Comparison of ENCODE assay signal across 11 cellular contexts in the genomic region with DNA sequence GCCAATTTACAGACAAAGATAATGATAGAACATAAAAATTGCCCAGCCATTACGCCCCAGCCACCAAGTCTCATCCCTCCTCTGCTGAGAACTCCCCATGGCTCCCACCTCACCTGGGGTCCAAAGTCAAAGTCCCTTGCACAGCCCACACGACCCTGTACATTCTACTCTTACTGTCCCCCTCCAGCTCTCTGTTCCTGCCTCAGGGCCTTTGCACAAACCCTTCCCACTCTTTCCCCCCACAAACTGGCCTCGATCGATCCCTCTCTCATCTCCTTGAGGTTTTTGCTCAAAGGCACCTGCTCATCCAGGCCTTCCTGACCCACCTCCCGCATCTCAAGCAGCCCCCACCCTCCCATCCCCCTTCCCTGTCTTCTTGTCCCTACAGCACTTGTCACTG. TPM values are rescaled to one million over a fixed set of nuclear protein-coding genes. Genes with fewer than 3 reads are reported as not detected.
A peak's percentile ranks its signal among the peaks of the same experiment; 100 is the strongest.
DNase-seq lines count a peak whose midpoint lies in the region; ATAC-seq and TF ChIP-seq lines count a peak whose summit lies in the region.
"Had no signal": no experiment of that assay in that cellular context is flagged by ENCODE, and none has a peak within 500 bp of the region (broad histone marks: within the 10 kb centered on the region; RNA-seq: fewer than 3 reads in every experiment).

No MANE protein-coding gene starts in this region.

- no peak for DNase-seq in activated naive CD4-positive, alpha-beta T cell treated with anti-CD3 and anti-CD28 coated beads for 36 hours
- no peak for DNase-seq in activated naive CD4-positive, alpha-beta T cell treated with Interleukin-2 at 50 U/mL for 16 hours
- no peak for DNase-seq in activated naive CD8-positive, alpha-beta T cell treated with anti-CD3 and anti-CD28 coated beads for 36 hours
- no peak for DNase-seq in memory B cell (ENCODE audit: low spot score in 2 of 2)
- DNase-seq in tibial nerve (ENCODE audit: low spot score in 2 of 2) = no peak
- DNase-seq in stimulated activated naive CD4-positive, alpha-beta T cell treated with Interleukin-2 at 50 U/mL for 16 hours (lab: John Stamatoyannopoulos, UW) = no peak
- DNase-seq: activated CD8-positive, alpha-beta memory T cell treated with anti-CD3 and anti-CD28 coated beads, Interleukin-2, amount 50 U/mL, for 4 hours; colonic mucosa; occipital lobe had no signal

- H3K4me3 ChIP-seq in tibial nerve = peak overlapping the region in 1 of 4 donors; percentile 98

- WGBS in tibial nerve, 2 donors = 81 to 84% methylated on average over 5 of the region's 5 CpGs

- H3K27ac Mint-ChIP-seq in activated naive CD4-positive, alpha-beta T cell treated with anti-CD3 and anti-CD28 coated beads for 36 hours = no peak overlapping the region
- H3K27ac Mint-ChIP-seq in activated naive CD8-positive, alpha-beta T cell treated with anti-CD3 and anti-CD28 coated beads for 36 hours = no peak overlapping the region
- H3K27ac Mint-ChIP-seq in memory B cell = no peak overlapping the region

- H3K27me3 Mint-ChIP-seq in activated naive CD4-positive, alpha-beta T cell treated with anti-CD3 and anti-CD28 coated beads for 36 hours (ENCODE audit: low read depth) = peaks cover 37% of the 10 kb centered on the region
- peaks cover 47% of the 10 kb centered on the region for H3K27me3 Mint-ChIP-seq in activated naive CD8-positive, alpha-beta T cell treated with anti-CD3 and anti-CD28 coated beads for 36 hours
- H3K27me3 Mint-ChIP-seq in memory B cell = peaks cover 2% of the 10 kb centered on the region

- no peak for TF ChIP-seq POLR2A in tibial nerve (IDR thresholded peaks at IDR 0.05)

- no peaks in the 10 kb centered on the region for H3K9me3 Mint-ChIP-seq in activated naive CD4-positive, alpha-beta T cell treated with anti-CD3 and anti-CD28 coated beads for 36 hours
- no peaks in the 10 kb centered on the region for H3K9me3 Mint-ChIP-seq in activated naive CD8-positive, alpha-beta T cell treated with anti-CD3 and anti-CD28 coated beads for 36 hours
- H3K9me3 Mint-ChIP-seq in memory B cell = no peaks in the 10 kb centered on the region

- H3K36me3 Mint-ChIP-seq in activated naive CD4-positive, alpha-beta T cell treated with anti-CD3 and anti-CD28 coated beads for 36 hours (ENCODE audit: low read depth) = no peaks in the 10 kb centered on the region
- no peaks in the 10 kb centered on the region for H3K36me3 Mint-ChIP-seq in activated naive CD8-positive, alpha-beta T cell treated with anti-CD3 and anti-CD28 coated beads for 36 hours
- H3K36me3 Mint-ChIP-seq in memory B cell = no peaks in the 10 kb centered on the region

- no peaks in the 10 kb centered on the region for H3K9me3 ChIP-seq in tibial nerve
- H3K9me3 ChIP-seq: colonic mucosa had no signal

- intact Hi-C loops in activated naive CD4-positive, alpha-beta T cell treated with anti-CD3 and anti-CD28 coated beads for 36 hours (cut with micrococcal nuclease) = no loop called here

- H3K36me3 ChIP-seq in tibial nerve = no peaks in the 10 kb centered on the region
- H3K36me3 ChIP-seq: colonic mucosa had no signal

- peak overlapping the region in 3 of 4 donors; percentile 84 to 92 (median 87) for H3K27ac ChIP-seq in tibial nerve

- H3K4me1 ChIP-seq in tibial nerve = peaks cover 0 to 18% (median 3%) of the 10 kb centered on the region in 4 donors

- CTCF ChIA-PET in activated naive CD4-positive, alpha-beta T cell treated with anti-CD3 and anti-CD28 coated beads for 36 hours (lab: Charles Lee) = interaction anchor here (1.0 to 1.1 kb wide), 2 partner anchors 14 to 123 kb away, joined by 3 read pairs; no protein-coding TSS in a partner anchor

- no peaks in the 10 kb centered on the region for H3K27me3 ChIP-seq in tibial nerve
- H3K27me3 ChIP-seq: colonic mucosa had no signal

- peaks cover 3% of the 10 kb centered on the region for H3K4me1 Mint-ChIP-seq in activated naive CD4-positive, alpha-beta T cell treated with anti-CD3 and anti-CD28 coated beads for 36 hours (ENCODE audit: low read depth)
- no peaks in the 10 kb centered on the region for H3K4me1 Mint-ChIP-seq in activated naive CD8-positive, alpha-beta T cell treated with anti-CD3 and anti-CD28 coated beads for 36 hours
- peaks cover 5% of the 10 kb centered on the region for H3K4me1 Mint-ChIP-seq in memory B cell

- peak overlapping the region; percentile 52 for H3K4me3 Mint-ChIP-seq in activated naive CD4-positive, alpha-beta T cell treated with anti-CD3 and anti-CD28 coated beads for 36 hours
- H3K4me3 Mint-ChIP-seq in activated naive CD8-positive, alpha-beta T cell treated with anti-CD3 and anti-CD28 coated beads for 36 hours = peak overlapping the region; percentile 22
- H3K4me3 Mint-ChIP-seq in memory B cell = peak overlapping the region; percentile 55

- no peak for TF ChIP-seq EP300 in tibial nerve (IDR thresholded peaks at IDR 0.05)

- no peak for TF ChIP-seq CTCF in tibial nerve (IDR thresholded peaks at IDR 0.05)

- ATAC-seq in memory B cell (ENCODE audit: low read depth) = no peak
- ATAC-seq in GM21367 (IDR thresholded peaks at IDR 0.05; ENCODE audit: unreplicated experiment) = no peak
- ATAC-seq in HG03432 (IDR thresholded peaks at IDR 0.05; ENCODE audit: unreplicated experiment) = no peak

RNA-seq across cellular contexts. Expression of gene DOCK6, which starts 1.3 kb away (rescaled TPM):
- total RNA-seq in activated naive CD4-positive, alpha-beta T cell treated with anti-CD3 and anti-CD28 coated beads for 36 hours = 1 to 10 TPM; 6.1 to 7.1 TPM
- total RNA-seq in activated naive CD8-positive, alpha-beta T cell treated with anti-CD3 and anti-CD28 coated beads for 36 hours = 1 to 10 TPM; 3.3 to 4.8 TPM
- 10 to 100 TPM; 37.5 to 92.7 (median 49.2) TPM for total RNA-seq in tibial nerve

RNA-seq across cellular contexts. Expression of gene ANGPTL8, which starts 21.6 kb away (rescaled TPM):
- total RNA-seq in activated naive CD4-positive, alpha-beta T cell treated with anti-CD3 and anti-CD28 coated beads for 36 hours = not detected
- total RNA-seq in activated naive CD8-positive, alpha-beta T cell treated with anti-CD3 and anti-CD28 coated beads for 36 hours = not detected
- 10 to 100 TPM in 2 of 4 donors, 1 to 10 TPM in 1, not detected in 1; 2.0 to 13.2 (median 10.8) TPM for total RNA-seq in tibial nerve
- total RNA-seq: colonic mucosa, occipital lobe had no signal

RNA-seq across cellular contexts. Expression of gene TSPAN16, which starts 35.0 kb away (rescaled TPM):
- not detected for total RNA-seq in activated naive CD4-positive, alpha-beta T cell treated with anti-CD3 and anti-CD28 coated beads for 36 hours
- total RNA-seq in activated naive CD8-positive, alpha-beta T cell treated with anti-CD3 and anti-CD28 coated beads for 36 hours = not detected
- not detected for total RNA-seq in tibial nerve
- total RNA-seq: colonic mucosa, occipital lobe had no signal

Comparison
In these comparisons a context has a peak if more than half of its experiments do, and no peak if none do; other contexts are left out.
1. RNA of gene DOCK6, which starts 1.3 kb away (total RNA-seq): 37.5 to 92.7 TPM in tibial nerve; 6.1 to 7.1 TPM in activated naive CD4-positive, alpha-beta T cell treated with anti-CD3 and anti-CD28 coated beads for 36 hours and 3.3 to 4.8 TPM in activated naive CD8-positive, alpha-beta T cell treated with anti-CD3 and anti-CD28 coated beads for 36 hours; every median in the first group is over 4 times any median in the second.
2. Peak in every context shown above with its lines, with median percentiles within 50 percentile points of each other: H3K4me3 Mint-ChIP-seq.